ENCODE assay signal across 18 cellular contexts in genomic region chr6:43887906-43888683, GRCh38.
A peak's percentile ranks its signal among the peaks of the same experiment; 100 is the strongest.
DNase-seq lines count a peak whose midpoint lies in the region; ATAC-seq and TF ChIP-seq lines count a peak whose summit lies in the region.
"Had no signal": no experiment of that assay in that cellular context is flagged by ENCODE, and none has a peak within 500 bp of the region (broad histone marks: within the 10 kb centered on the region; RNA-seq: fewer than 3 reads in every experiment).

No MANE protein-coding gene starts in this region.

- no peaks in the 10 kb centered on the region for H4K20me1 ChIP-seq in OCI-LY7 (ENCODE audit: insufficient read depth, low read length)

- H3K79me2 ChIP-seq in OCI-LY7 (ENCODE audit: insufficient read depth, low read depth, low read length) = no peaks in the 10 kb centered on the region

- CTCF ChIA-PET in MCF 10A (lab: Yijun Ruan, JAX) = interaction anchor here (1.4 kb wide), 1 partner anchor 190 kb away, joined by 4 read pairs; no protein-coding TSS in a partner anchor
- CTCF ChIA-PET in OCI-LY7 (lab: Charles Lee; ENCODE audit: unreplicated experiment) = no interaction called here

- peak overlapping the region; percentile 27 for H3K27ac ChIP-seq in psoas muscle
- no peak overlapping the region for H3K27ac ChIP-seq in Peyer's patch
- no peak overlapping the region for H3K27ac ChIP-seq in OCI-LY7 (ENCODE audit: low read depth, low read length, poor library complexity, severe bottlenecking)
- H3K27ac ChIP-seq: upper lobe of left lung, VCaP had no signal

- H3K9me3 Mint-ChIP-seq in MCF 10A (ENCODE audit: unreplicated experiment) = no peaks in the 10 kb centered on the region
- H3K9me3 Mint-ChIP-seq: dendritic cell treated with granulocyte-macrophage colony-stimulating factor and Interleukin-4, amounts not matched to agents 40 ng/mL and 50 ng/mL, for 4 days had no signal

- peaks cover 6% of the 10 kb centered on the region for H3K36me3 Mint-ChIP-seq in MCF 10A (ENCODE audit: insufficient read depth, unreplicated experiment)

- no peak overlapping the region for H3K4me3 Mint-ChIP-seq in MCF 10A (ENCODE audit: unreplicated experiment)
- H3K4me3 Mint-ChIP-seq: dendritic cell treated with granulocyte-macrophage colony-stimulating factor and Interleukin-4, amounts not matched to agents 40 ng/mL and 50 ng/mL, for 4 days had no signal

- H3K27ac Mint-ChIP-seq in MCF 10A (ENCODE audit: low read depth, unreplicated experiment) = no peak overlapping the region

- no peak overlapping the region for H2AFZ ChIP-seq in OCI-LY7 (ENCODE audit: low read length)

- TF ChIP-seq CTCF in psoas muscle (IDR thresholded peaks at IDR 0.05) (no peak), MCF 10A (IDR thresholded peaks at IDR 0.05; ENCODE audit: unreplicated experiment) (no peak), Peyer's patch (IDR thresholded peaks at IDR 0.05) (no peak), OCI-LY7 (conservative IDR thresholded peaks at IDR 0.05; ENCODE audit: low read length) (no peak)

- H3K4me3 ChIP-seq in psoas muscle (no peak overlapping the region), Peyer's patch (no peak overlapping the region), OCI-LY7 (ENCODE audit: low read depth, low read length, poor library complexity, severe bottlenecking) (no peak overlapping the region)
- H3K4me3 ChIP-seq: HAP-1, upper lobe of left lung had no signal

- H3K27me3 ChIP-seq in psoas muscle (ENCODE audit: insufficient read depth in 3 of 3, low read length in 2 of 3) = no peaks in the 10 kb centered on the region
- H3K27me3 ChIP-seq in Peyer's patch = no peaks in the 10 kb centered on the region
- H3K27me3 ChIP-seq: upper lobe of left lung had no signal

- TF ChIP-seq POLR2A in Peyer's patch (IDR thresholded peaks at IDR 0.05) = no peak

- peaks cover 13% of the 10 kb centered on the region for H3K27me3 Mint-ChIP-seq in MCF 10A (ENCODE audit: insufficient read depth, unreplicated experiment)

- H3K36me3 ChIP-seq in psoas muscle (ENCODE audit: insufficient read depth in 1 of 2, low read depth in 1 of 2) (no peaks in the 10 kb centered on the region), Peyer's patch (no peaks in the 10 kb centered on the region), OCI-LY7 (ENCODE audit: insufficient read depth, low read length) (no peaks in the 10 kb centered on the region)
- H3K36me3 ChIP-seq: HAP-1, upper lobe of left lung had no signal

- peak; percentile 48 to 88 (median 82) for ATAC-seq in psoas muscle
- ATAC-seq: left colon had no signal

- intact Hi-C loops in psoas muscle (cut with DNase I) = loop anchor here in 1 of 2 donors (10.0 kb wide), 1 partner anchor 1727 kb away; no protein-coding TSS in a partner anchor
- intact Hi-C loops in MCF 10A (cut with micrococcal nuclease) = no loop called here
- intact Hi-C loops in OCI-LY7 (cut with micrococcal nuclease; ENCODE audit: unreplicated experiment) = no loop called here

- H3K4me2 ChIP-seq in OCI-LY7 (ENCODE audit: low read length) = no peak overlapping the region

- DNase-seq in GF-D8 (lab: John Stamatoyannopoulos, UW) (peak; percentile 5), NCI-H146 (lab: John Stamatoyannopoulos, UW) (peak; percentile 84), amniotic epithelial cell (ENCODE audit: low read depth) (peak; percentile 53), psoas muscle (peak in 1 of 2 donors; percentile 67), MCF 10A (ENCODE audit: unreplicated experiment) (no peak), Peyer's patch (no peak), OCI-LY7 (ENCODE audit: low spot score) (no peak)
- DNase-seq: activated CD8-positive, alpha-beta memory T cell treated with anti-CD3 and anti-CD28 coated beads, Interleukin-2, amount 50 U/mL, for 4 hours; activated gamma-delta T cell; DND-41; left colon; SHP77 treated with DMSO at 0.1 percent for 48 hours; stimulated activated CD4-positive, alpha-beta T cell treated with anti-CD3 and anti-CD28 coated beads, Interleukin-4, amount 100 ng/mL, for 24 hours; T-helper 1 cell; upper lobe of left lung had no signal

- H3K4me1 Mint-ChIP-seq in MCF 10A (ENCODE audit: insufficient read depth, unreplicated experiment) = no peaks in the 10 kb centered on the region

- POLR2A ChIA-PET in MCF 10A (lab: Yijun Ruan, JAX) (no interaction called here), OCI-LY7 (lab: Charles Lee) (interaction anchor here (0.6 kb wide), 1 partner anchor 23 kb away, joined by 3 read pairs; no protein-coding TSS in a partner anchor)

- no TSS peak for BruUV-seq in MCF 10A (replicated peaks; lab: Mats Ljungman, UMichigan)
- BruUV-seq in OCI-LY7 (replicated peaks; lab: Mats Ljungman, UMichigan) = no TSS peak

- H3K4me1 ChIP-seq in psoas muscle = peaks cover 26% of the 10 kb centered on the region
- H3K4me1 ChIP-seq in Peyer's patch = no peaks in the 10 kb centered on the region
- H3K4me1 ChIP-seq in OCI-LY7 (ENCODE audit: insufficient read depth, low read length, poor library complexity, severe bottlenecking) = peaks cover 18% of the 10 kb centered on the region
- H3K4me1 ChIP-seq: HAP-1, upper lobe of left lung had no signal

- H3K9me3 ChIP-seq in psoas muscle (no peaks in the 10 kb centered on the region), Peyer's patch (no peaks in the 10 kb centered on the region), OCI-LY7 (ENCODE audit: low read length) (no peaks in the 10 kb centered on the region)
- H3K9me3 ChIP-seq: HAP-1, upper lobe of left lung had no signal

- no peaks in the 10 kb centered on the region for H3K9me2 ChIP-seq in OCI-LY7 (ENCODE audit: insufficient read depth, low read length)

- WGBS in psoas muscle, 3 donors = 57 to 70% (median 58%) methylated on average over 17 of the region's 17 CpGs

Comparison
In these comparisons a context has a peak if more than half of its experiments do, and no peak if none do; other contexts are left out.
1. DNase-seq: peak in GF-D8 (single experiment), NCI-H146 (single experiment) and amniotic epithelial cell (single experiment); none in MCF 10A (single experiment), Peyer's patch (0 of 3) and OCI-LY7 (single experiment).